In genomic region chr11:27282806-27283205, GRCh38 we compare ENCODE assay signal across 14 cellular contexts.
DNase-seq lines count a peak whose midpoint lies in the region; TF ChIP-seq lines count a peak whose summit lies in the region.
"Had no signal": no experiment of that assay in that cellular context is flagged by ENCODE, and none has a peak within 500 bp of the region (broad histone marks: within the 10 kb centered on the region; RNA-seq: fewer than 3 reads in every experiment).

No MANE protein-coding gene starts in this region.

- no peak overlapping the region for H2BK15ac ChIP-seq in mesenchymal stem cell (ENCODE audit: low read depth, poor library complexity, severe bottlenecking)

- no peak overlapping the region for H3K23ac ChIP-seq in mesenchymal stem cell (ENCODE audit: low read length in 2 of 2)

- H2BK120ac ChIP-seq in mesenchymal stem cell (ENCODE audit: low read depth, low read length) = no peak overlapping the region

- H3K27me3 Mint-ChIP-seq in glutamatergic neuron (ENCODE audit: unreplicated experiment) = no peaks in the 10 kb centered on the region

- H3K4ac ChIP-seq in mesenchymal stem cell (ENCODE audit: low read depth in 1 of 2, low read length in 2 of 2) = no peak overlapping the region

- DNase-seq in AG10803 (ENCODE audit: low read depth) = peak; percentile 41
- DNase-seq in M059J (ENCODE audit: low read depth) = peak; percentile 93
- DNase-seq in choroid plexus epithelial cell (ENCODE audit: low read depth) = peak; percentile 58
- no peak for DNase-seq in mesenchymal stem cell
- DNase-seq in hippocampal formation (lab: John Stamatoyannopoulos, UW) = no peak
- no peak for DNase-seq in superior temporal gyrus (ENCODE audit: extremely low spot score)
- no peak for DNase-seq in glutamatergic neuron
- no peak for DNase-seq in NAMALWA (ENCODE audit: low spot score)
- DNase-seq: activated CD8-positive, alpha-beta memory T cell treated with anti-CD3 and anti-CD28 coated beads for 24 hours; activated gamma-delta T cell; NCI-H1048; stimulated activated CD4-positive, alpha-beta T cell treated with anti-CD3 and anti-CD28 coated beads, Interleukin-12 subunit alpha, Interleukin-12 subunit beta, amount 100 ng/mL, for 4 hours had no signal

- peaks cover 5% of the 10 kb centered on the region for H3K4me1 ChIP-seq in mesenchymal stem cell (ENCODE audit: control insufficient read depth, insufficient read depth, low read depth, low read length)

- no peak overlapping the region for H4K8ac ChIP-seq in mesenchymal stem cell (ENCODE audit: low read length)

- H3K4me2 ChIP-seq in mesenchymal stem cell (ENCODE audit: low read length, poor library complexity, severe bottlenecking) = no peak overlapping the region

- no peak overlapping the region for H2AFZ ChIP-seq in mesenchymal stem cell (ENCODE audit: low read depth, low read length)

- H3K18ac ChIP-seq in mesenchymal stem cell (ENCODE audit: low read depth in 1 of 2, low read length in 2 of 2) = no peak overlapping the region

- H3K9ac ChIP-seq in mesenchymal stem cell (ENCODE audit: low read length) = peak overlapping the region; percentile 41

- H2AK5ac ChIP-seq in mesenchymal stem cell (ENCODE audit: low read length, severe bottlenecking) = no peak overlapping the region

- H3K4me3 Mint-ChIP-seq in glutamatergic neuron (ENCODE audit: unreplicated experiment) = no peak overlapping the region
- H3K4me3 Mint-ChIP-seq: central memory CD8-positive, alpha-beta T cell had no signal

- H3K27ac Mint-ChIP-seq in glutamatergic neuron (ENCODE audit: unreplicated experiment) = no peak overlapping the region

- H3K14ac ChIP-seq in mesenchymal stem cell (ENCODE audit: low read length in 2 of 2) = no peak overlapping the region

- H3K4me3 ChIP-seq in AG10803 (ENCODE audit: low read length) (no peak overlapping the region), choroid plexus epithelial cell (ENCODE audit: low read depth, low read length) (no peak overlapping the region), mesenchymal stem cell (ENCODE audit: insufficient read depth in 1 of 2, low read depth in 1 of 2, low read length in 2 of 2) (no peak overlapping the region)

- no peaks in the 10 kb centered on the region for H3K4me1 Mint-ChIP-seq in glutamatergic neuron (ENCODE audit: low read depth, unreplicated experiment)
- H3K4me1 Mint-ChIP-seq: central memory CD8-positive, alpha-beta T cell had no signal

- H3K36me3 ChIP-seq in mesenchymal stem cell (ENCODE audit: control insufficient read depth in 1 of 2, insufficient read depth in 2 of 2, low read depth in 1 of 2, low read length in 2 of 2) = no peaks in the 10 kb centered on the region

- peak overlapping the region; percentile 92 for H3K27ac ChIP-seq in mesenchymal stem cell (ENCODE audit: low read length, poor library complexity, severe bottlenecking)
- H3K27ac ChIP-seq: epithelial cell of prostate had no signal

- no peak overlapping the region for H4K91ac ChIP-seq in mesenchymal stem cell (ENCODE audit: low read length)

- no peak for TF ChIP-seq CTCF in AG10803 (conservative IDR thresholded peaks at IDR 0.05; ENCODE audit: low read length)
- no peak for TF ChIP-seq CTCF in choroid plexus epithelial cell (conservative IDR thresholded peaks at IDR 0.05; ENCODE audit: low read depth, low read length)
- no peak for TF ChIP-seq CTCF in glutamatergic neuron (IDR thresholded peaks at IDR 0.05; ENCODE audit: partially characterized antibody, unreplicated experiment)

- 42% methylated on average over 2 of the region's 3 CpGs for WGBS in mesenchymal stem cell

- no peaks in the 10 kb centered on the region for H3K9me3 ChIP-seq in mesenchymal stem cell (ENCODE audit: control insufficient read depth, low read length)

- peaks cover 1% of the 10 kb centered on the region for H3K9me3 Mint-ChIP-seq in glutamatergic neuron (ENCODE audit: unreplicated experiment)
- H3K9me3 Mint-ChIP-seq: central memory CD8-positive, alpha-beta T cell had no signal

- H3K79me1 ChIP-seq in mesenchymal stem cell (replicated peaks; ENCODE audit: low read length, poor library complexity, severe bottlenecking) = no peaks in the 10 kb centered on the region

- H3K27me3 ChIP-seq in mesenchymal stem cell (ENCODE audit: control insufficient read depth in 1 of 2, insufficient read depth in 1 of 2, low read length in 2 of 2) = no peaks in the 10 kb centered on the region

- H2BK12ac ChIP-seq in mesenchymal stem cell (ENCODE audit: low read length in 2 of 2) = no peak overlapping the region

- H2BK5ac ChIP-seq in mesenchymal stem cell (ENCODE audit: low read depth, low read length, poor library complexity, severe bottlenecking) = peak overlapping the region; percentile 14

- H3K36me3 Mint-ChIP-seq in glutamatergic neuron (ENCODE audit: unreplicated experiment) = no peaks in the 10 kb centered on the region

Comparison
In these comparisons a context has a peak if more than half of its experiments do, and no peak if none do; other contexts are left out.
1. DNase-seq: peak in AG10803 (single experiment), M059J (single experiment) and choroid plexus epithelial cell (single experiment); none in mesenchymal stem cell (single experiment), hippocampal formation (0 of 2), superior temporal gyrus (single experiment), glutamatergic neuron (single experiment) and NAMALWA (single experiment).